Comparison of ENCODE assay signal across 16 cellular contexts in the genomic region with DNA sequence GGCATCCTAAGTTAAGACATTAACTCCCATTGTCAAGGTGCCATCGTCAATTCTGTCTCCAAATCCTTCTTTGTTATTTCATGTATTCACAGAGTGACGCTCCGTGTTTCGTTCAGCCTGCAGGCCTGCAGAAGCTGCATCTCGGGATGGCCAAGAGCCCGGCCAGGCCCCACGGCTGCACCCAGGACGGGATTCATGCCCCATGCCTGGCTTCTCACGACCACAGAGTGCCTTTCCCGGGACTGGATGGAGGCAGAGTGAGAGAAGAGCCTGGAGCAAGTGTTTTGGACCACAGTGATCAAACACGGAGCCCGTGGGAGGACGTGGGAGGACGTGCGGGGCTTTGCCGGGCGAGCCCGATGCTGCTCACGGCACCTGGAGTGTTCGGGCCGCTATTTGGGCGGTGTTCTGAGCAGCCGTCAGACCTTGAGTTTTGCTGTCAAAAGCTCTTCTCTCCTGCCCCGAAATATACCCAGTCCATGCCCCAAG. TPM values are rescaled to one million over a fixed set of nuclear protein-coding genes. Genes with fewer than 3 reads are reported as not detected.
DNase-seq lines count a peak whose midpoint lies in the region; ATAC-seq and TF ChIP-seq lines count a peak whose summit lies in the region.
"Had no signal": no experiment of that assay in that cellular context is flagged by ENCODE, and none has a peak within 500 bp of the region (broad histone marks: within the 10 kb centered on the region; RNA-seq: fewer than 3 reads in every experiment).

No MANE protein-coding gene starts in this region.

- peaks cover 35% of the 10 kb centered on the region for H3K4me1 ChIP-seq in SJSA1 (replicated peaks)
- no peaks in the 10 kb centered on the region for H3K4me1 ChIP-seq in endocrine pancreas (ENCODE audit: control insufficient read depth, insufficient read depth, low read length)
- H3K4me1 ChIP-seq in suprapubic skin, result peaks cover 12% of the 10 kb centered on the region
- H3K4me1 ChIP-seq in Caco-2, result 0 out of 2 replicates have a peak, but pooled peaks cover 4% of the 10 kb centered on the region

- TF ChIP-seq CTCF in neural crest cell (conservative IDR thresholded peaks at IDR 0.05), result no peak
- no peak for TF ChIP-seq CTCF in suprapubic skin (IDR thresholded peaks at IDR 0.05)
- TF ChIP-seq CTCF in Caco-2 (IDR thresholded peaks at IDR 0.05; ENCODE audit: insufficient read depth in 1 of 2, low read depth in 1 of 2, low read length in 1 of 2, severe bottlenecking in 1 of 2, unreplicated experiment in 1 of 2), result no peak

- H3K27me3 Mint-ChIP-seq in neural crest cell (ENCODE audit: low read depth) (no peaks in the 10 kb centered on the region), Caco-2 (ENCODE audit: insufficient read depth, unreplicated experiment) (no peaks in the 10 kb centered on the region)
- H3K27me3 Mint-ChIP-seq: IgD-negative memory B cell had no signal

- H3K27ac ChIP-seq in SJSA1 (peak overlapping the region; percentile 82), suprapubic skin (peak overlapping the region; percentile 72)

- no peaks in the 10 kb centered on the region for H3K9me3 Mint-ChIP-seq in neural crest cell
- H3K9me3 Mint-ChIP-seq in Caco-2 (ENCODE audit: unreplicated experiment), result no peaks in the 10 kb centered on the region
- H3K9me3 Mint-ChIP-seq: IgD-negative memory B cell; T-helper 2 cell treated with Interferon-gamma antibody and Interleukin-4, amounts not matched to agents 5 μg/mL and 100 μg/mL, for 36 hours had no signal

- intact Hi-C loops in Caco-2 (cut with micrococcal nuclease; ENCODE audit: unreplicated experiment), result no loop called here

- peak overlapping the region; percentile 50 for H3K27ac Mint-ChIP-seq in neural crest cell (ENCODE audit: unreplicated experiment)
- no peak overlapping the region for H3K27ac Mint-ChIP-seq in Caco-2 (ENCODE audit: unreplicated experiment)
- H3K27ac Mint-ChIP-seq: IgD-negative memory B cell; naive thymus-derived CD4-positive, alpha-beta T cell; T-helper 2 cell treated with Interferon-gamma antibody and Interleukin-4, amounts not matched to agents 5 μg/mL and 100 μg/mL, for 36 hours had no signal

- no peaks in the 10 kb centered on the region; the same call in 1 of the 2 replicates for H3K9me3 ChIP-seq in SJSA1 (replicated peaks)
- no peaks in the 10 kb centered on the region for H3K9me3 ChIP-seq in endocrine pancreas (ENCODE audit: control insufficient read depth, low read length)
- no peaks in the 10 kb centered on the region for H3K9me3 ChIP-seq in suprapubic skin
- H3K9me3 ChIP-seq in Caco-2, result no peaks in the 10 kb centered on the region

- H3K36me3 ChIP-seq in SJSA1 (no peaks in the 10 kb centered on the region), endocrine pancreas (ENCODE audit: control insufficient read depth, insufficient read depth, low read length) (no peaks in the 10 kb centered on the region), suprapubic skin (no peaks in the 10 kb centered on the region), Caco-2 (ENCODE audit: control insufficient read depth, insufficient read depth, low read length) (no peaks in the 10 kb centered on the region)

- no peak for ATAC-seq in GM21360 (IDR thresholded peaks at IDR 0.05; ENCODE audit: unreplicated experiment)
- ATAC-seq in stimulated activated naive CD8-positive, alpha-beta T cell treated with anti-CD3 and anti-CD28 coated beads, Interleukin-15, Interleukin-2, amounts not matched to agents 100 U/mL and 50 U/mL, for 24 hours, result no peak
- ATAC-seq: naive thymus-derived CD4-positive, alpha-beta T cell had no signal

- H3K4me3 ChIP-seq in SJSA1, result no peak overlapping the region
- no peak overlapping the region for H3K4me3 ChIP-seq in endocrine pancreas (ENCODE audit: control insufficient read depth, insufficient read depth, low read length)
- no peak overlapping the region for H3K4me3 ChIP-seq in suprapubic skin
- no peak overlapping the region for H3K4me3 ChIP-seq in Caco-2 (ENCODE audit: low read depth, low read length)
- H3K4me3 ChIP-seq: lung had no signal

- H3K27me3 ChIP-seq in SJSA1 (replicated peaks), result no peaks in the 10 kb centered on the region
- H3K27me3 ChIP-seq in endocrine pancreas (ENCODE audit: control insufficient read depth, insufficient read depth, low read length), result no peaks in the 10 kb centered on the region
- no peaks in the 10 kb centered on the region for H3K27me3 ChIP-seq in suprapubic skin
- H3K27me3 ChIP-seq in Caco-2 (replicated peaks; ENCODE audit: control insufficient read depth, insufficient read depth, low read length), result no peaks in the 10 kb centered on the region

- POLR2A ChIA-PET in Caco-2 (lab: Charles Lee), result no interaction called here

- H3K4me1 Mint-ChIP-seq in neural crest cell (no peaks in the 10 kb centered on the region), Caco-2 (ENCODE audit: low read depth, unreplicated experiment) (no peaks in the 10 kb centered on the region)
- H3K4me1 Mint-ChIP-seq: IgD-negative memory B cell; naive thymus-derived CD4-positive, alpha-beta T cell had no signal

- WGBS in suprapubic skin, result 72% methylated on average over 15 of the region's 24 CpGs

- BruUV-seq in Caco-2 (replicated peaks; lab: Mats Ljungman, UMichigan), result no TSS peak

- no peak for TF ChIP-seq EP300 in suprapubic skin (IDR thresholded peaks at IDR 0.05)

- no peak overlapping the region for H3K4me3 Mint-ChIP-seq in neural crest cell
- H3K4me3 Mint-ChIP-seq in Caco-2 (ENCODE audit: unreplicated experiment), result no peak overlapping the region
- H3K4me3 Mint-ChIP-seq: IgD-negative memory B cell; naive thymus-derived CD4-positive, alpha-beta T cell; T-helper 2 cell treated with Interferon-gamma antibody and Interleukin-4, amounts not matched to agents 5 μg/mL and 100 μg/mL, for 36 hours had no signal

- CTCF ChIA-PET in Caco-2 (lab: Charles Lee), result no interaction called here

- no peak for DNase-seq in SJSA1 (ENCODE audit: low read depth in 1 of 2, low spot score in 2 of 2)
- no peak for DNase-seq in neural crest cell (ENCODE audit: low read depth, low spot score)
- no peak for DNase-seq in suprapubic skin (ENCODE audit: low spot score in 2 of 2)
- no peak for DNase-seq in Caco-2
- DNase-seq in stimulated activated naive CD8-positive, alpha-beta T cell treated with anti-CD3 and anti-CD28 coated beads, Interleukin-15, Interleukin-2, amounts not matched to agents 100 U/mL and 50 U/mL, for 24 hours, result no peak
- DNase-seq: activated CD4-positive, CD25-positive, alpha-beta regulatory T cell; AML-193; foreskin melanocyte; naive thymus-derived CD4-positive, alpha-beta T cell; NCI-H2029 treated with DMSO at 0.1 percent for 48 hours; NCI-H524 treated with DMSO at 0.1 percent for 48 hours had no signal

- H3K36me3 Mint-ChIP-seq in neural crest cell (ENCODE audit: low read depth), result no peaks in the 10 kb centered on the region
- H3K36me3 Mint-ChIP-seq in Caco-2 (ENCODE audit: insufficient read depth, unreplicated experiment), result no peaks in the 10 kb centered on the region
- H3K36me3 Mint-ChIP-seq: IgD-negative memory B cell; naive thymus-derived CD4-positive, alpha-beta T cell had no signal

- peak overlapping the region; percentile 26 for H3K9ac ChIP-seq in endocrine pancreas (ENCODE audit: control insufficient read depth, insufficient read depth, low read length)

- TF ChIP-seq POLR2A in suprapubic skin (IDR thresholded peaks at IDR 0.05), result no peak

RNA-seq across cellular contexts. Expression of gene COL6A1, which starts 56.8 kb away (rescaled TPM):
- 108 and 149 TPM in 2 replicates for total RNA-seq in SJSA1 (2014; rRNA removed; shearing (Covaris generic))
- total RNA-seq in neural crest cell (118 and 120 TPM in 2 replicates), suprapubic skin (100 to 1,000 TPM; 105 to 123 (median 109) TPM), Caco-2 (2022) (31.9 and 33.4 TPM in 2 replicates)

RNA-seq across cellular contexts. Expression of gene COL6A2, which starts 59.5 kb away (rescaled TPM):
- total RNA-seq in SJSA1 (2014; rRNA removed; shearing (Covaris generic)), result 310 and 333 TPM in 2 replicates
- 17.8 and 18.5 TPM in 2 replicates for total RNA-seq in neural crest cell
- 100 to 1,000 TPM in 3 of 4 donors, 10 to 100 TPM in 1; 88.9 to 150 (median 126) TPM for total RNA-seq in suprapubic skin
- total RNA-seq in Caco-2 (2022), result 8.8 and 11.1 TPM in 2 replicates
